8 cellular contexts compared by ENCODE assay signal in genomic region chr15:68821190-68821897, GRCh38. TPM values are rescaled to one million over a fixed set of nuclear protein-coding genes. Genes with fewer than 3 reads are reported as not detected.
DNase-seq lines count a peak whose midpoint lies in the region; ATAC-seq and TF ChIP-seq lines count a peak whose summit lies in the region.

No MANE protein-coding gene starts in this region.

- H3K4me1 ChIP-seq in OCI-LY7 (ENCODE audit: insufficient read depth, low read length, poor library complexity, severe bottlenecking) (peaks cover 22% of the 10 kb centered on the region), mucosa of rectum (ENCODE audit: control insufficient read depth in 2 of 2, insufficient read depth in 2 of 2, low read length in 2 of 2) (peaks cover 6 to 16% of the 10 kb centered on the region in 2 donors)

- no TSS peak for BruUV-seq in OCI-LY7 (replicated peaks; lab: Mats Ljungman, UMichigan)

- POLR2A ChIA-PET in OCI-LY7 (lab: Charles Lee), result interaction anchor here (0.5 to 1.6 kb wide), 4 partner anchors 10 to 174 kb away, joined by 3 to 5 read pairs (median 4); no protein-coding TSS in a partner anchor

- H3K79me2 ChIP-seq in OCI-LY7 (ENCODE audit: insufficient read depth, low read depth, low read length), result peaks cover 82% of the 10 kb centered on the region

- H3K36me3 ChIP-seq in OCI-LY7 (ENCODE audit: insufficient read depth, low read length) (peaks cover 52% of the 10 kb centered on the region), mucosa of rectum (ENCODE audit: control insufficient read depth in 2 of 2, insufficient read depth in 2 of 2, low read length in 2 of 2) (no peaks in the 10 kb centered on the region)

- peak overlapping the region; percentile 44 to 97 for H3K9ac ChIP-seq in mucosa of rectum (ENCODE audit: low read depth in 1 of 2, low read length in 2 of 2)

- DNase-seq in OCI-LY7 (ENCODE audit: low spot score) (peak; percentile 46), NCI-H345 (lab: John Stamatoyannopoulos, UW) (no peak), NCI-H1694 treated with DMSO at 0.1 percent for 48 hours (lab: John Stamatoyannopoulos, UW) (no peak), DMS114 treated with DMSO at 0.1 percent for 48 hours (lab: John Stamatoyannopoulos, UW; ENCODE audit: unreplicated experiment) (no peak)

- H3K36me3 Mint-ChIP-seq in dendritic cell treated with granulocyte-macrophage colony-stimulating factor and Interleukin-4, amounts not matched to agents 40 ng/mL and 50 ng/mL, for 4 days (ENCODE audit: low read depth), result peaks cover 28% of the 10 kb centered on the region

- H3K27me3 Mint-ChIP-seq in dendritic cell treated with granulocyte-macrophage colony-stimulating factor and Interleukin-4, amounts not matched to agents 40 ng/mL and 50 ng/mL, for 4 days, result no peaks in the 10 kb centered on the region

- H3K9me2 ChIP-seq in OCI-LY7 (ENCODE audit: insufficient read depth, low read length), result no peaks in the 10 kb centered on the region

- H3K9me3 Mint-ChIP-seq in dendritic cell treated with granulocyte-macrophage colony-stimulating factor and Interleukin-4, amounts not matched to agents 40 ng/mL and 50 ng/mL, for 4 days, result no peaks in the 10 kb centered on the region

- peaks cover 15% of the 10 kb centered on the region for H4K20me1 ChIP-seq in OCI-LY7 (ENCODE audit: insufficient read depth, low read length)

- ATAC-seq in GM18867 (IDR thresholded peaks at IDR 0.05; ENCODE audit: unreplicated experiment) (peak; percentile 13), HG02588 (IDR thresholded peaks at IDR 0.05; ENCODE audit: unreplicated experiment) (peak; percentile 8)

- H3K4me3 Mint-ChIP-seq in dendritic cell treated with granulocyte-macrophage colony-stimulating factor and Interleukin-4, amounts not matched to agents 40 ng/mL and 50 ng/mL, for 4 days, result peak overlapping the region; percentile 99

- H3K9me3 ChIP-seq in OCI-LY7 (ENCODE audit: low read length), result no peaks in the 10 kb centered on the region
- no peaks in the 10 kb centered on the region for H3K9me3 ChIP-seq in mucosa of rectum (ENCODE audit: control insufficient read depth in 2 of 2, low read length in 2 of 2)

- H3K4me3 ChIP-seq in OCI-LY7 (ENCODE audit: low read depth, low read length, poor library complexity, severe bottlenecking) (peak overlapping the region; percentile 95), mucosa of rectum (ENCODE audit: low read length in 2 of 2) (peak overlapping the region; percentile 75 to 93)

- peak overlapping the region; percentile 90 for H3K4me2 ChIP-seq in OCI-LY7 (ENCODE audit: low read length)

- peak overlapping the region; percentile 100 for H3K27ac Mint-ChIP-seq in dendritic cell treated with granulocyte-macrophage colony-stimulating factor and Interleukin-4, amounts not matched to agents 40 ng/mL and 50 ng/mL, for 4 days

- peaks cover 22% of the 10 kb centered on the region for H3K4me1 Mint-ChIP-seq in dendritic cell treated with granulocyte-macrophage colony-stimulating factor and Interleukin-4, amounts not matched to agents 40 ng/mL and 50 ng/mL, for 4 days (ENCODE audit: low read depth)

- no peak for TF ChIP-seq CTCF in OCI-LY7 (conservative IDR thresholded peaks at IDR 0.05; ENCODE audit: low read length)

- peak overlapping the region; percentile 91 for H3K27ac ChIP-seq in OCI-LY7 (ENCODE audit: low read depth, low read length, poor library complexity, severe bottlenecking)
- peak overlapping the region; percentile 97 for H3K27ac ChIP-seq in mucosa of rectum (ENCODE audit: low read depth in 2 of 2, low read length in 2 of 2)

- intact Hi-C loops in OCI-LY7 (cut with micrococcal nuclease; ENCODE audit: unreplicated experiment), result loop anchor here (5.0 kb wide), 1 partner anchor 189 kb away; no protein-coding TSS in a partner anchor
- intact Hi-C loops in dendritic cell treated with granulocyte-macrophage colony-stimulating factor and Interleukin-4, amounts not matched to agents 40 ng/mL and 50 ng/mL, for 4 days (cut with micrococcal nuclease), result no loop called here

- no peak overlapping the region for H2AFZ ChIP-seq in OCI-LY7 (ENCODE audit: low read length)

- H3K27me3 ChIP-seq in mucosa of rectum (ENCODE audit: control insufficient read depth in 2 of 2, insufficient read depth in 2 of 2, low read length in 2 of 2), result no peaks in the 10 kb centered on the region

- CTCF ChIA-PET in OCI-LY7 (lab: Charles Lee; ENCODE audit: unreplicated experiment), result no interaction called here

RNA-seq across cellular contexts. Expression of gene ANP32A, which starts 0.6 kb away (rescaled TPM):
- total RNA-seq in OCI-LY7 (2014; rRNA removed; shearing (Covaris generic)), result 232 and 282 TPM in 2 replicates
- total RNA-seq in OCI-LY7 (2022), result 563 and 580 TPM in 2 replicates
